ENCODE assay signal across 11 cellular contexts in the genomic region with DNA sequence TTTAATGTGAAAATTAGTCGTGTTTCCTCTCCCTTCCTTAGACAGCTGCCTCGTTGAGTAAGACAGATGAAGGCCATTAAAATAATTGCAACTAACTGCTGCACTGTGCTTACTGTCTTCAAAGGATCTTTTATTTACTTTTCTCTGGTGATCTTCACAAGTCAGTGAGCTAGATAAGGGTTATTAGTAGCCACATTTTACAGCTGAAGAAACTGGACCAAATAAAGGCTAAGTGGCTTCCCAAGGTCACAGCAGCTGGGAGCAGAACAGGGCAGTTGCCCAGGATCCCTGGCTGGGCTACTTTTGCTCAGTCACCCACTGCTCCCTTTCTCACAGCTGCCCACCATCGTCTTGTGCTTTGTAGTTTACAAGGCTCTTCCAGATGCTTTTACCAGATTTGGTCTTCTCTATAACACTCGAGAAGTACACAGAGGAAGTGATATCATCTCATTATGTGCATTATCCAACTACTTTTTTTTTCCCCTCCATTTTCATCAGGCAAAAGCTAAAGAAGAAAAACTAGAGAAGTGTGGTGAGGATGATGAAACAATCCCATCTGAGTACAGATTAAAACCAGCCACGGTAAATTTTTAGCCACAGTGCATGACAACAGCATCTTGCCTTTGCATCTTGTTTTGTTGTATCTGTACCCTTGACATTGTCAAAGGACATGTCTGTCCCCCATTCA.
A peak's percentile ranks its signal among the peaks of the same experiment; 100 is the strongest.
DNase-seq lines count a peak whose midpoint lies in the region; ATAC-seq and TF ChIP-seq lines count a peak whose summit lies in the region.
"Had no signal": no experiment of that assay in that cellular context is flagged by ENCODE, and none has a peak within 500 bp of the region (broad histone marks: within the 10 kb centered on the region; RNA-seq: fewer than 3 reads in every experiment).

No MANE protein-coding gene starts in this region.

- H3K36me3 Mint-ChIP-seq in activated naive CD4-positive, alpha-beta T cell treated with anti-CD3 and anti-CD28 coated beads for 36 hours (ENCODE audit: low read depth), result peaks cover 34% of the 10 kb centered on the region
- peaks cover 58% of the 10 kb centered on the region for H3K36me3 Mint-ChIP-seq in activated T-helper 1 cell treated with anti-CD3 and anti-CD28 coated beads, Interleukin-12 subunit alpha, Interleukin-12 subunit beta, Interleukin-2, Interleukin-4 antibody, amounts not matched to agents 30 ng/mL and 10 ng/mL and 1 ng/mL, durations not matched to agents 14 hours and 24 hours and 36 hours (ENCODE audit: low read depth)

- no peak overlapping the region for H3K4me3 Mint-ChIP-seq in activated naive CD4-positive, alpha-beta T cell treated with anti-CD3 and anti-CD28 coated beads for 36 hours
- no peak overlapping the region for H3K4me3 Mint-ChIP-seq in activated T-helper 1 cell treated with anti-CD3 and anti-CD28 coated beads, Interleukin-12 subunit alpha, Interleukin-12 subunit beta, Interleukin-2, Interleukin-4 antibody, amounts not matched to agents 30 ng/mL and 10 ng/mL and 1 ng/mL, durations not matched to agents 14 hours and 24 hours and 36 hours

- H3K4me1 Mint-ChIP-seq in activated naive CD4-positive, alpha-beta T cell treated with anti-CD3 and anti-CD28 coated beads for 36 hours (ENCODE audit: low read depth), result peaks cover 50% of the 10 kb centered on the region
- H3K4me1 Mint-ChIP-seq in activated T-helper 1 cell treated with anti-CD3 and anti-CD28 coated beads, Interleukin-12 subunit alpha, Interleukin-12 subunit beta, Interleukin-2, Interleukin-4 antibody, amounts not matched to agents 30 ng/mL and 10 ng/mL and 1 ng/mL, durations not matched to agents 14 hours and 24 hours and 36 hours (ENCODE audit: low read depth), result peaks cover 19% of the 10 kb centered on the region

- CTCF ChIA-PET in activated naive CD4-positive, alpha-beta T cell treated with anti-CD3 and anti-CD28 coated beads for 36 hours (lab: Charles Lee), result interaction anchor here (0.7 to 1.3 kb wide), 4 partner anchors 132 to 416 kb away, joined by 3 to 4 read pairs (median 3); no protein-coding TSS in a partner anchor

- peaks cover 3% of the 10 kb centered on the region for H3K9me3 Mint-ChIP-seq in activated naive CD4-positive, alpha-beta T cell treated with anti-CD3 and anti-CD28 coated beads for 36 hours
- no peaks in the 10 kb centered on the region for H3K9me3 Mint-ChIP-seq in activated T-helper 1 cell treated with anti-CD3 and anti-CD28 coated beads, Interleukin-12 subunit alpha, Interleukin-12 subunit beta, Interleukin-2, Interleukin-4 antibody, amounts not matched to agents 30 ng/mL and 10 ng/mL and 1 ng/mL, durations not matched to agents 14 hours and 24 hours and 36 hours

- TF ChIP-seq CTCF in fibroblast of pulmonary artery (IDR thresholded peaks at IDR 0.05; ENCODE audit: low read length, missing control alignments), result no peak

- peak; percentile 12 for ATAC-seq in stimulated activated naive CD8-positive, alpha-beta T cell treated with anti-CD3 and anti-CD28 coated beads, Interleukin-15, Interleukin-2, amounts not matched to agents 100 U/mL and 50 U/mL, for 24 hours
- no peak for ATAC-seq in GM19023 (IDR thresholded peaks at IDR 0.05; ENCODE audit: unreplicated experiment)
- ATAC-seq in GM21367 (IDR thresholded peaks at IDR 0.05; ENCODE audit: unreplicated experiment), result no peak
- ATAC-seq: body of pancreas had no signal

- intact Hi-C loops in activated naive CD4-positive, alpha-beta T cell treated with anti-CD3 and anti-CD28 coated beads for 36 hours (cut with micrococcal nuclease), result no loop called here
- intact Hi-C loops in activated T-helper 1 cell treated with anti-CD3 and anti-CD28 coated beads, Interleukin-12 subunit alpha, Interleukin-12 subunit beta, Interleukin-2, Interleukin-4 antibody, amounts not matched to agents 30 ng/mL and 10 ng/mL and 1 ng/mL, durations not matched to agents 14 hours and 24 hours and 36 hours (cut with micrococcal nuclease), result no loop called here

- H3K27me3 Mint-ChIP-seq in activated naive CD4-positive, alpha-beta T cell treated with anti-CD3 and anti-CD28 coated beads for 36 hours (ENCODE audit: low read depth), result no peaks in the 10 kb centered on the region
- no peaks in the 10 kb centered on the region for H3K27me3 Mint-ChIP-seq in activated T-helper 1 cell treated with anti-CD3 and anti-CD28 coated beads, Interleukin-12 subunit alpha, Interleukin-12 subunit beta, Interleukin-2, Interleukin-4 antibody, amounts not matched to agents 30 ng/mL and 10 ng/mL and 1 ng/mL, durations not matched to agents 14 hours and 24 hours and 36 hours (ENCODE audit: insufficient read depth)

- no peak overlapping the region for H3K4me3 ChIP-seq in fibroblast of pulmonary artery (replicated peaks; ENCODE audit: low read depth, low read length)
- H3K4me3 ChIP-seq: body of pancreas, thoracic aorta had no signal

- no peak for DNase-seq in activated naive CD4-positive, alpha-beta T cell treated with anti-CD3 and anti-CD28 coated beads for 36 hours
- no peak for DNase-seq in activated naive CD4-positive, alpha-beta T cell (lab: John Stamatoyannopoulos, UW)
- DNase-seq in NOMO-1 treated with DMSO at 0.1 percent for 48 hours (lab: John Stamatoyannopoulos, UW; ENCODE audit: unreplicated experiment) (peak; percentile 33), fibroblast of pulmonary artery (ENCODE audit: low read depth) (peak; percentile 30)
- DNase-seq in stimulated activated naive CD8-positive, alpha-beta T cell treated with anti-CD3 and anti-CD28 coated beads, Interleukin-15, Interleukin-2, amounts not matched to agents 100 U/mL and 50 U/mL, for 24 hours, result no peak
- no peak for DNase-seq in activated T-helper 1 cell treated with anti-CD3 and anti-CD28 coated beads, Interleukin-12 subunit alpha, Interleukin-12 subunit beta, Interleukin-2, Interleukin-4 antibody, amounts not matched to agents 30 ng/mL and 10 ng/mL and 1 ng/mL, durations not matched to agents 14 hours and 24 hours and 36 hours (ENCODE audit: low spot score)
- DNase-seq: activated CD4-positive, alpha-beta T cell treated with anti-CD3 and anti-CD28 coated beads for 1 hour; body of pancreas had no signal

- peak overlapping the region; percentile 73 for H3K27ac Mint-ChIP-seq in activated naive CD4-positive, alpha-beta T cell treated with anti-CD3 and anti-CD28 coated beads for 36 hours
- H3K27ac Mint-ChIP-seq in activated T-helper 1 cell treated with anti-CD3 and anti-CD28 coated beads, Interleukin-12 subunit alpha, Interleukin-12 subunit beta, Interleukin-2, Interleukin-4 antibody, amounts not matched to agents 30 ng/mL and 10 ng/mL and 1 ng/mL, durations not matched to agents 14 hours and 24 hours and 36 hours, result no peak overlapping the region

Comparison
In these comparisons a context has a peak if more than half of its experiments do, and no peak if none do; other contexts are left out.
1. DNase-seq: peak in NOMO-1 treated with DMSO at 0.1 percent for 48 hours (single experiment) and fibroblast of pulmonary artery (single experiment); none in activated naive CD4-positive, alpha-beta T cell treated with anti-CD3 and anti-CD28 coated beads for 36 hours (single experiment), activated naive CD4-positive, alpha-beta T cell (0 of 4), stimulated activated naive CD8-positive, alpha-beta T cell treated with anti-CD3 and anti-CD28 coated beads, Interleukin-15, Interleukin-2, amounts not matched to agents 100 U/mL and 50 U/mL, for 24 hours (single experiment) and activated T-helper 1 cell treated with anti-CD3 and anti-CD28 coated beads, Interleukin-12 subunit alpha, Interleukin-12 subunit beta, Interleukin-2, Interleukin-4 antibody, amounts not matched to agents 30 ng/mL and 10 ng/mL and 1 ng/mL, durations not matched to agents 14 hours and 24 hours and 36 hours (single experiment).